In genomic region chr5:177362871-177363507, GRCh38 we compare ENCODE assay signal across 8 cellular contexts. TPM values are rescaled to one million over a fixed set of nuclear protein-coding genes. Genes with fewer than 3 reads are reported as not detected.
DNase-seq lines count a peak whose midpoint lies in the region; ATAC-seq and TF ChIP-seq lines count a peak whose summit lies in the region.

No MANE protein-coding gene starts in this region.

- POLR2A ChIA-PET in Caco-2 (lab: Charles Lee), result interaction anchor here (0.6 to 1.1 kb wide), 4 partner anchors 17 to 229 kb away, joined by 3 to 14 read pairs (median 4); no protein-coding TSS in a partner anchor

- TF ChIP-seq CTCF in Caco-2 (IDR thresholded peaks at IDR 0.05; ENCODE audit: insufficient read depth in 1 of 2, low read depth in 1 of 2, low read length in 1 of 2, severe bottlenecking in 1 of 2, unreplicated experiment in 1 of 2), result no peak
- peak; percentile 20 for TF ChIP-seq CTCF in epithelial cell of esophagus (IDR thresholded peaks at IDR 0.05; ENCODE audit: insufficient read depth, low read depth, low read length, missing control alignments)

- no peaks in the 10 kb centered on the region for H3K4me1 ChIP-seq in Caco-2

- H3K4me3 Mint-ChIP-seq in Caco-2 (ENCODE audit: unreplicated experiment) (peak overlapping the region; percentile 88), naive B cell (peak overlapping the region; percentile 45 to 92 (median 83))
- H3K4me3 Mint-ChIP-seq in activated CD8-positive, alpha-beta memory T cell treated with anti-CD3 and anti-CD28 coated beads, Interleukin-2, amount 10 ng/mL, durations not matched to agents 7 days and 5 days, result peak overlapping the region; percentile 74
- H3K4me3 Mint-ChIP-seq in stimulated activated naive CD8-positive, alpha-beta T cell treated with anti-CD3 and anti-CD28 coated beads, Interleukin-15, amount 100 ng/mL, for 72 hours, result peak overlapping the region; percentile 74 to 89

- H3K27me3 Mint-ChIP-seq in Caco-2 (ENCODE audit: insufficient read depth, unreplicated experiment) (no peaks in the 10 kb centered on the region), naive B cell (no peaks in the 10 kb centered on the region)
- no peaks in the 10 kb centered on the region for H3K27me3 Mint-ChIP-seq in activated CD8-positive, alpha-beta memory T cell treated with anti-CD3 and anti-CD28 coated beads, Interleukin-2, amount 10 ng/mL, durations not matched to agents 7 days and 5 days
- H3K27me3 Mint-ChIP-seq in stimulated activated naive CD8-positive, alpha-beta T cell treated with anti-CD3 and anti-CD28 coated beads, Interleukin-15, amount 100 ng/mL, for 72 hours, result no peaks in the 10 kb centered on the region

- ATAC-seq in activated CD8-positive, alpha-beta memory T cell treated with anti-CD3 and anti-CD28 coated beads, Interleukin-2, amount 10 ng/mL, durations not matched to agents 7 days and 5 days, result peak; percentile 75
- ATAC-seq in naive B cell (ENCODE audit: low read depth in 2 of 2), result peak; percentile 57 to 62
- peak; percentile 81 for ATAC-seq in stimulated activated naive CD8-positive, alpha-beta T cell treated with anti-CD3 and anti-CD28 coated beads, Interleukin-15, amount 100 ng/mL, for 72 hours

- H3K36me3 Mint-ChIP-seq in Caco-2 (ENCODE audit: insufficient read depth, unreplicated experiment), result no peaks in the 10 kb centered on the region
- peaks cover 26% of the 10 kb centered on the region for H3K36me3 Mint-ChIP-seq in activated CD8-positive, alpha-beta memory T cell treated with anti-CD3 and anti-CD28 coated beads, Interleukin-2, amount 10 ng/mL, durations not matched to agents 7 days and 5 days
- H3K36me3 Mint-ChIP-seq in naive B cell, result peaks cover 0 to 6% of the 10 kb centered on the region in 2 donors

- H3K4me3 ChIP-seq in Caco-2 (ENCODE audit: low read depth, low read length) (peak overlapping the region; percentile 60), epithelial cell of esophagus (ENCODE audit: low read length) (peak overlapping the region; percentile 54)

- DNase-seq in Caco-2 (peak; percentile 67 to 69), HCEC 1CT (peak; percentile 41), NCI-H345 treated with DMSO at 0.1 percent for 48 hours (lab: John Stamatoyannopoulos, UW; ENCODE audit: unreplicated experiment) (peak; percentile 58), epithelial cell of esophagus (ENCODE audit: low read depth) (peak; percentile 66), naive B cell (no peak), NCI-H446 (lab: John Stamatoyannopoulos, UW) (no peak)
- DNase-seq in activated CD8-positive, alpha-beta memory T cell treated with anti-CD3 and anti-CD28 coated beads, Interleukin-2, amount 10 ng/mL, durations not matched to agents 7 days and 5 days, result peak; percentile 68
- DNase-seq in stimulated activated naive CD8-positive, alpha-beta T cell treated with anti-CD3 and anti-CD28 coated beads, Interleukin-15, amount 100 ng/mL, for 72 hours, result peak; percentile 72 to 85

- H3K36me3 ChIP-seq in Caco-2 (ENCODE audit: control insufficient read depth, insufficient read depth, low read length), result no peaks in the 10 kb centered on the region

- peaks cover 9% of the 10 kb centered on the region for H3K4me1 Mint-ChIP-seq in Caco-2 (ENCODE audit: low read depth, unreplicated experiment)
- H3K4me1 Mint-ChIP-seq in activated CD8-positive, alpha-beta memory T cell treated with anti-CD3 and anti-CD28 coated beads, Interleukin-2, amount 10 ng/mL, durations not matched to agents 7 days and 5 days, result peaks cover 71% of the 10 kb centered on the region
- peaks cover 47 to 70% (median 57%) of the 10 kb centered on the region in 3 donors for H3K4me1 Mint-ChIP-seq in naive B cell
- peaks cover 87% of the 10 kb centered on the region for H3K4me1 Mint-ChIP-seq in stimulated activated naive CD8-positive, alpha-beta T cell treated with anti-CD3 and anti-CD28 coated beads, Interleukin-15, amount 100 ng/mL, for 72 hours

- no peaks in the 10 kb centered on the region for H3K9me3 ChIP-seq in Caco-2

- H3K27ac Mint-ChIP-seq in Caco-2 (ENCODE audit: unreplicated experiment) (peak overlapping the region; percentile 76), naive B cell (peak overlapping the region in 5 of 6 donors; percentile 49 to 94 (median 85))
- H3K27ac Mint-ChIP-seq in activated CD8-positive, alpha-beta memory T cell treated with anti-CD3 and anti-CD28 coated beads, Interleukin-2, amount 10 ng/mL, durations not matched to agents 7 days and 5 days, result peak overlapping the region; percentile 64
- peak overlapping the region in 1 of 2 donors; percentile 81 for H3K27ac Mint-ChIP-seq in stimulated activated naive CD8-positive, alpha-beta T cell treated with anti-CD3 and anti-CD28 coated beads, Interleukin-15, amount 100 ng/mL, for 72 hours

- BruUV-seq in Caco-2 (replicated peaks; lab: Mats Ljungman, UMichigan), result no TSS peak

- no peaks in the 10 kb centered on the region for H3K27me3 ChIP-seq in Caco-2 (replicated peaks; ENCODE audit: control insufficient read depth, insufficient read depth, low read length)

- no peaks in the 10 kb centered on the region for H3K9me3 Mint-ChIP-seq in Caco-2 (ENCODE audit: unreplicated experiment)
- no peaks in the 10 kb centered on the region for H3K9me3 Mint-ChIP-seq in activated CD8-positive, alpha-beta memory T cell treated with anti-CD3 and anti-CD28 coated beads, Interleukin-2, amount 10 ng/mL, durations not matched to agents 7 days and 5 days (ENCODE audit: low read depth)
- H3K9me3 Mint-ChIP-seq in naive B cell, result no peaks in the 10 kb centered on the region
- no peaks in the 10 kb centered on the region for H3K9me3 Mint-ChIP-seq in stimulated activated naive CD8-positive, alpha-beta T cell treated with anti-CD3 and anti-CD28 coated beads, Interleukin-15, amount 100 ng/mL, for 72 hours

- CTCF ChIA-PET in Caco-2 (lab: Charles Lee), result interaction anchor here (0.7 to 1.3 kb wide), 4 partner anchors 28 to 295 kb away, joined by 3 to 5 read pairs (median 4); no protein-coding TSS in a partner anchor
- CTCF ChIA-PET in activated CD8-positive, alpha-beta memory T cell treated with anti-CD3 and anti-CD28 coated beads, Interleukin-2, amount 10 ng/mL, durations not matched to agents 7 days and 5 days (lab: Charles Lee), result interaction anchor here (0.7 to 22.1 kb wide), 7 partner anchors 8 to 47 kb away, joined by 3 to 405 read pairs (median 4); partner anchors contain the start of genes LMAN2 and SLC34A1

- intact Hi-C loops in Caco-2 (cut with micrococcal nuclease; ENCODE audit: unreplicated experiment), result no loop called here

RNA-seq across cellular contexts. Expression of gene RGS14, which starts 5.3 kb away (rescaled TPM):
- 15.2 and 16.7 TPM in 2 replicates for total RNA-seq in Caco-2 (2022)
- total RNA-seq in activated CD8-positive, alpha-beta memory T cell treated with anti-CD3 and anti-CD28 coated beads, Interleukin-2, amount 10 ng/mL, durations not matched to agents 7 days and 5 days, result 10 to 100 TPM; 52.3 to 93.0 TPM
- 10 to 100 TPM; 16.6 to 41.1 (median 23.2) TPM for polyA plus RNA-seq in naive B cell (ENCODE audit: low read depth in 6 of 6)

RNA-seq across cellular contexts. Expression of gene LMAN2, which starts 11.5 kb away (rescaled TPM):
- 240 and 241 TPM in 2 replicates for total RNA-seq in Caco-2 (2022)
- total RNA-seq in activated CD8-positive, alpha-beta memory T cell treated with anti-CD3 and anti-CD28 coated beads, Interleukin-2, amount 10 ng/mL, durations not matched to agents 7 days and 5 days, result 100 to 1,000 TPM; 133 to 140 TPM
- polyA plus RNA-seq in naive B cell (ENCODE audit: low read depth in 6 of 6), result 100 to 1,000 TPM; 182 to 243 (median 191) TPM

RNA-seq across cellular contexts. Expression of gene SLC34A1, which starts 21.2 kb away (rescaled TPM):
- not detected in 2 replicates for total RNA-seq in Caco-2 (2022)
- under 1 TPM; 0.19 to 0.85 TPM for total RNA-seq in activated CD8-positive, alpha-beta memory T cell treated with anti-CD3 and anti-CD28 coated beads, Interleukin-2, amount 10 ng/mL, durations not matched to agents 7 days and 5 days
- polyA plus RNA-seq in naive B cell (ENCODE audit: low read depth in 6 of 6), result not detected

RNA-seq across cellular contexts. Expression of gene PFN3, which starts 37.5 kb away (rescaled TPM):
- not detected in 2 replicates for total RNA-seq in Caco-2 (2022)
- not detected for total RNA-seq in activated CD8-positive, alpha-beta memory T cell treated with anti-CD3 and anti-CD28 coated beads, Interleukin-2, amount 10 ng/mL, durations not matched to agents 7 days and 5 days
- not detected for polyA plus RNA-seq in naive B cell (ENCODE audit: low read depth in 6 of 6)

RNA-seq across cellular contexts. Expression of gene F12, which starts 46.4 kb away (rescaled TPM):
- 13.3 and 14.0 TPM in 2 replicates for total RNA-seq in Caco-2 (2022)
- total RNA-seq in activated CD8-positive, alpha-beta memory T cell treated with anti-CD3 and anti-CD28 coated beads, Interleukin-2, amount 10 ng/mL, durations not matched to agents 7 days and 5 days, result 1 to 10 TPM; 1.3 to 2.2 TPM
- 1 to 10 TPM in 1 of 6 donors, under 1 TPM in 2, not detected in 3; 0.56 to 1.4 (median 0.57) TPM for polyA plus RNA-seq in naive B cell (ENCODE audit: low read depth in 6 of 6)

Comparison
In these comparisons a context has a peak if more than half of its experiments do, and no peak if none do; other contexts are left out.
1. DNase-seq: peak in Caco-2 (2 of 2), HCEC 1CT (single experiment), NCI-H345 treated with DMSO at 0.1 percent for 48 hours (single experiment), activated CD8-positive, alpha-beta memory T cell treated with anti-CD3 and anti-CD28 coated beads, Interleukin-2, amount 10 ng/mL, durations not matched to agents 7 days and 5 days (single experiment), epithelial cell of esophagus (single experiment) and stimulated activated naive CD8-positive, alpha-beta T cell treated with anti-CD3 and anti-CD28 coated beads, Interleukin-15, amount 100 ng/mL, for 72 hours (2 of 2); none in naive B cell (single experiment) and NCI-H446 (0 of 2).
2. Peak in every context shown above with its lines, with median percentiles within 50 percentile points of each other: H3K4me3 Mint-ChIP-seq and ATAC-seq.